1 cellular context compared by ENCODE assay signal in the genomic region with DNA sequence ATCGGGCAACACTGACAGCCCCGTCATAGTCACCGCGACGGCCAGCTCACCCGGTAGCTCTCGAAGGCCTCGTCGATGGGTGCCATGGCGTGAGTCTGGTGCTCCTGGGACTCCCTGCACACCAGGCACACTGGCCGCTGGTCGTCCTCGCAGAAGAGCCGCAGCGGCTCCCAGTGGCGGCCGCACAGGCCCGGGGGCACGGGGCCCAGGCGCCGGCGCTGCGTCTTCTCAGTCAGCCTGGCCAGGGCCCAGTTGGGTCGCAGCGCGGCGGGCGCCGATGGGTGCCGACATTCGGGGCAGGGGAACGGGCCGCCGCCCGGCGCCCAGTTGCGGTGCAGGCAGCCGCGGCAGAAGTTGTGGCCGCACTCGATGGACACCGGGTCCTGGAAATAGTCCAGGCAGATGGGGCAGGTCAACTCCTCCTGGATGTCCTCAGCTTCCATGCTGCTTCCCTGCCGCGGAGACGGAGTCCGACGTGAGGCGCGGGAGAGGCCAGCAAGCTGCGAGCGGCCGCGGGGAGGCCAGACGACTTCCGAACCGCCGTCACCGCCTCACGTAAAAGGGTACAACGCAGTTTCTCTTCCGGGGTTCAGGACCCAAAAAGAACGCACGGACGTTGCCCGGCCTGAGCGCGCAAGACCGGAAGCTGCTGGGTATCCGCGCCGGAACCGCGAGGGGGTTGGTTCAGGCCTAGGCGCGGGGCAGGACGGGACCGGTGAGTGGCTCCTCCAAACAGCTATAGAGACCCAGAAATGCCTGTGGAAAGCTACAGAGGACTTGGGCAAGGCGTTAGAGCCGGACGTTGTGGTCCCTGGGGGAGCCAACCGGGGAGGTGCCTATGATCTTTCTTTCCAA.
TF ChIP-seq lines count a peak whose summit lies in the region.

A gene with protein sequence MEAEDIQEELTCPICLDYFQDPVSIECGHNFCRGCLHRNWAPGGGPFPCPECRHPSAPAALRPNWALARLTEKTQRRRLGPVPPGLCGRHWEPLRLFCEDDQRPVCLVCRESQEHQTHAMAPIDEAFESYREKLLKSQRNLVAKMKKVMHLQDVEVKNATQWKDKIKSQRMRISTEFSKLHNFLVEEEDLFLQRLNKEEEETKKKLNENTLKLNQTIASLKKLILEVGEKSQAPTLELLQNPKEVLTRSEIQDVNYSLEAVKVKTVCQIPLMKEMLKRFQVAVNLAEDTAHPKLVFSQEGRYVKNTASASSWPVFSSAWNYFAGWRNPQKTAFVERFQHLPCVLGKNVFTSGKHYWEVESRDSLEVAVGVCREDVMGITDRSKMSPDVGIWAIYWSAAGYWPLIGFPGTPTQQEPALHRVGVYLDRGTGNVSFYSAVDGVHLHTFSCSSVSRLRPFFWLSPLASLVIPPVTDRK (minus strand): TSS at position 572 of the 855 bp plus-strand sequence. CDS start 129 bp downstream, at position 443.

TF ChIP-seq in HEK293, 187 proteins besides CTCF, POLR2A, EP300 and RAD21 (continued from another document and continues in another):
- TF ChIP-seq GLI4 (tag by site-specific recombination; IDR thresholded peaks at IDR 0.05) (no peak; the same call in 1 of the 2 replicates), ZNF629 (tag by site-specific recombination; IDR thresholded peaks at IDR 0.05) (peak; percentile 77), ZNF792 (tag by site-specific recombination; IDR thresholded peaks at IDR 0.05) (no peak), ZNF23 (tag by site-specific recombination; IDR thresholded peaks at IDR 0.05; ENCODE audit: borderline replicate concordance) (no peak), ZNF701 (tag by site-specific recombination; IDR thresholded peaks at IDR 0.05) (no peak), ZNF175 (tag by site-specific recombination; IDR thresholded peaks at IDR 0.05) (no peak), ZNF19 (tag by site-specific recombination; IDR thresholded peaks at IDR 0.05; ENCODE audit: low read depth) (no peak), RBAK (tag by site-specific recombination; IDR thresholded peaks at IDR 0.05) (no peak), ZNF510 (tag by site-specific recombination; IDR thresholded peaks at IDR 0.05; ENCODE audit: insufficient replicate concordance) (no peak), OSR2 (tag by site-specific recombination; IDR thresholded peaks at IDR 0.05) (no peak), ZNF157 (tag by site-specific recombination; IDR thresholded peaks at IDR 0.05) (no peak), ZNF223 (tag by site-specific recombination; IDR thresholded peaks at IDR 0.05) (peak; percentile 80; the same call in 1 of the 2 replicates), ZBTB17 (tag by site-specific recombination; IDR thresholded peaks at IDR 0.05) (peak; percentile 77), ZNF248 (tag by site-specific recombination; IDR thresholded peaks at IDR 0.05) (no peak), YY2 (tag by site-specific recombination; IDR thresholded peaks at IDR 0.05) (peak; percentile 60), ZNF16 (tag by site-specific recombination; IDR thresholded peaks at IDR 0.05; ENCODE audit: low read depth) (no peak), ZNF791 (tag by site-specific recombination; IDR thresholded peaks at IDR 0.05) (no peak), ZNF76 (tag by site-specific recombination; IDR thresholded peaks at IDR 0.05; ENCODE audit: borderline replicate concordance, low read depth) (peak; percentile 89), ZNF660 (tag by site-specific recombination; IDR thresholded peaks at IDR 0.05) (0 out of 2 replicates have a peak, but pooled peaks have one; percentile 33), ZBTB8A (tag by site-specific recombination; IDR thresholded peaks at IDR 0.05) (peak; percentile 53), GFI1B (tag by site-specific recombination; IDR thresholded peaks at IDR 0.05) (no peak), ZNF670 (tag by site-specific recombination; IDR thresholded peaks at IDR 0.05; ENCODE audit: low read depth) (no peak), ZNF626 (tag by site-specific recombination; IDR thresholded peaks at IDR 0.05) (no peak), ZBTB7A (tag by site-specific recombination; IDR thresholded peaks at IDR 0.05; ENCODE audit: low read depth) (no peak), ZNF600 (tag by site-specific recombination; IDR thresholded peaks at IDR 0.05) (peak; percentile 78), ZBTB48 (tag by site-specific recombination; IDR thresholded peaks at IDR 0.05) (peak; percentile 48; the same call in 1 of the 2 replicates), ZNF324 (tag by site-specific recombination; IDR thresholded peaks at IDR 0.05) (no peak), ZBTB21 (tag by site-specific recombination; IDR thresholded peaks at IDR 0.05) (peak; percentile 73), ZNF184 (tag by site-specific recombination; IDR thresholded peaks at IDR 0.05) (no peak), ZNF169 (tag by site-specific recombination; IDR thresholded peaks at IDR 0.05) (no peak), TRIM28 (IDR thresholded peaks at IDR 0.05; ENCODE audit: borderline replicate concordance, low read length) (no peak), ZBTB20 (tag by site-specific recombination; IDR thresholded peaks at IDR 0.05) (peak; percentile 72; the same call in 1 of the 2 replicates), HOXA7 (CRISPR knock-in tag; IDR thresholded peaks at IDR 0.05; ENCODE audit: borderline replicate concordance) (no peak), ZNF473 (tag by site-specific recombination; IDR thresholded peaks at IDR 0.05) (no peak), ZSCAN30 (tag by site-specific recombination; IDR thresholded peaks at IDR 0.05) (peak; percentile 76), ZNF354C (tag by site-specific recombination; IDR thresholded peaks at IDR 0.05; ENCODE audit: borderline replicate concordance, low read depth) (no peak), ZFHX2 (tag by site-specific recombination; conservative IDR thresholded peaks at IDR 0.05) (no peak), ZNF2 (tag by site-specific recombination; IDR thresholded peaks at IDR 0.05) (peak; percentile 76), ZSCAN23 (tag by site-specific recombination; IDR thresholded peaks at IDR 0.05) (no peak), BCL11A (tag by site-specific recombination; IDR thresholded peaks at IDR 0.05; ENCODE audit: low read depth) (no peak)
- TF ChIP-seq, protein P1, sequence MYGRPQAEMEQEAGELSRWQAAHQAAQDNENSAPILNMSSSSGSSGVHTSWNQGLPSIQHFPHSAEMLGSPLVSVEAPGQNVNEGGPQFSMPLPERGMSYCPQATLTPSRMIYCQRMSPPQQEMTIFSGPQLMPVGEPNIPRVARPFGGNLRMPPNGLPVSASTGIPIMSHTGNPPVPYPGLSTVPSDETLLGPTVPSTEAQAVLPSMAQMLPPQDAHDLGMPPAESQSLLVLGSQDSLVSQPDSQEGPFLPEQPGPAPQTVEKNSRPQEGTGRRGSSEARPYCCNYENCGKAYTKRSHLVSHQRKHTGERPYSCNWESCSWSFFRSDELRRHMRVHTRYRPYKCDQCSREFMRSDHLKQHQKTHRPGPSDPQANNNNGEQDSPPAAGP (tag by site-specific recombination; IDR thresholded peaks at IDR 0.05), result no peak; the same call in 1 of the 2 replicates
- TF ChIP-seq, protein P2, sequence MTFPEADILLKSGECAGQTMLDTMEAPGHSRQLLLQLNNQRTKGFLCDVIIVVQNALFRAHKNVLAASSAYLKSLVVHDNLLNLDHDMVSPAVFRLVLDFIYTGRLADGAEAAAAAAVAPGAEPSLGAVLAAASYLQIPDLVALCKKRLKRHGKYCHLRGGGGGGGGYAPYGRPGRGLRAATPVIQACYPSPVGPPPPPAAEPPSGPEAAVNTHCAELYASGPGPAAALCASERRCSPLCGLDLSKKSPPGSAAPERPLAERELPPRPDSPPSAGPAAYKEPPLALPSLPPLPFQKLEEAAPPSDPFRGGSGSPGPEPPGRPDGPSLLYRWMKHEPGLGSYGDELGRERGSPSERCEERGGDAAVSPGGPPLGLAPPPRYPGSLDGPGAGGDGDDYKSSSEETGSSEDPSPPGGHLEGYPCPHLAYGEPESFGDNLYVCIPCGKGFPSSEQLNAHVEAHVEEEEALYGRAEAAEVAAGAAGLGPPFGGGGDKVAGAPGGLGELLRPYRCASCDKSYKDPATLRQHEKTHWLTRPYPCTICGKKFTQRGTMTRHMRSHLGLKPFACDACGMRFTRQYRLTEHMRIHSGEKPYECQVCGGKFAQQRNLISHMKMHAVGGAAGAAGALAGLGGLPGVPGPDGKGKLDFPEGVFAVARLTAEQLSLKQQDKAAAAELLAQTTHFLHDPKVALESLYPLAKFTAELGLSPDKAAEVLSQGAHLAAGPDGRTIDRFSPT (tag by site-specific recombination; IDR thresholded peaks at IDR 0.05), result no peak
- TF ChIP-seq, protein P3, sequence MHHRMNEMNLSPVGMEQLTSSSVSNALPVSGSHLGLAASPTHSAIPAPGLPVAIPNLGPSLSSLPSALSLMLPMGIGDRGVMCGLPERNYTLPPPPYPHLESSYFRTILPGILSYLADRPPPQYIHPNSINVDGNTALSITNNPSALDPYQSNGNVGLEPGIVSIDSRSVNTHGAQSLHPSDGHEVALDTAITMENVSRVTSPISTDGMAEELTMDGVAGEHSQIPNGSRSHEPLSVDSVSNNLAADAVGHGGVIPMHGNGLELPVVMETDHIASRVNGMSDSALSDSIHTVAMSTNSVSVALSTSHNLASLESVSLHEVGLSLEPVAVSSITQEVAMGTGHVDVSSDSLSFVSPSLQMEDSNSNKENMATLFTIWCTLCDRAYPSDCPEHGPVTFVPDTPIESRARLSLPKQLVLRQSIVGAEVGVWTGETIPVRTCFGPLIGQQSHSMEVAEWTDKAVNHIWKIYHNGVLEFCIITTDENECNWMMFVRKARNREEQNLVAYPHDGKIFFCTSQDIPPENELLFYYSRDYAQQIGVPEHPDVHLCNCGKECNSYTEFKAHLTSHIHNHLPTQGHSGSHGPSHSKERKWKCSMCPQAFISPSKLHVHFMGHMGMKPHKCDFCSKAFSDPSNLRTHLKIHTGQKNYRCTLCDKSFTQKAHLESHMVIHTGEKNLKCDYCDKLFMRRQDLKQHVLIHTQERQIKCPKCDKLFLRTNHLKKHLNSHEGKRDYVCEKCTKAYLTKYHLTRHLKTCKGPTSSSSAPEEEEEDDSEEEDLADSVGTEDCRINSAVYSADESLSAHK (tag by site-specific recombination; IDR thresholded peaks at IDR 0.05), result no peak
- TF ChIP-seq, protein P4, sequence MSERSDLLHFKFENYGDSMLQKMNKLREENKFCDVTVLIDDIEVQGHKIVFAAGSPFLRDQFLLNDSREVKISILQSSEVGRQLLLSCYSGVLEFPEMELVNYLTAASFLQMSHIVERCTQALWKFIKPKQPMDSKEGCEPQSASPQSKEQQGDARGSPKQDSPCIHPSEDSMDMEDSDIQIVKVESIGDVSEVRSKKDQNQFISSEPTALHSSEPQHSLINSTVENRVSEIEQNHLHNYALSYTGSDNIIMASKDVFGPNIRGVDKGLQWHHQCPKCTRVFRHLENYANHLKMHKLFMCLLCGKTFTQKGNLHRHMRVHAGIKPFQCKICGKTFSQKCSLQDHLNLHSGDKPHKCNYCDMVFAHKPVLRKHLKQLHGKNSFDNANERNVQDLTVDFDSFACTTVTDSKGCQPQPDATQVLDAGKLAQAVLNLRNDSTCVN (tag by site-specific recombination; optimal IDR thresholded peaks at IDR 0.05), result peak; percentile 74
- TF ChIP-seq, protein P5, sequence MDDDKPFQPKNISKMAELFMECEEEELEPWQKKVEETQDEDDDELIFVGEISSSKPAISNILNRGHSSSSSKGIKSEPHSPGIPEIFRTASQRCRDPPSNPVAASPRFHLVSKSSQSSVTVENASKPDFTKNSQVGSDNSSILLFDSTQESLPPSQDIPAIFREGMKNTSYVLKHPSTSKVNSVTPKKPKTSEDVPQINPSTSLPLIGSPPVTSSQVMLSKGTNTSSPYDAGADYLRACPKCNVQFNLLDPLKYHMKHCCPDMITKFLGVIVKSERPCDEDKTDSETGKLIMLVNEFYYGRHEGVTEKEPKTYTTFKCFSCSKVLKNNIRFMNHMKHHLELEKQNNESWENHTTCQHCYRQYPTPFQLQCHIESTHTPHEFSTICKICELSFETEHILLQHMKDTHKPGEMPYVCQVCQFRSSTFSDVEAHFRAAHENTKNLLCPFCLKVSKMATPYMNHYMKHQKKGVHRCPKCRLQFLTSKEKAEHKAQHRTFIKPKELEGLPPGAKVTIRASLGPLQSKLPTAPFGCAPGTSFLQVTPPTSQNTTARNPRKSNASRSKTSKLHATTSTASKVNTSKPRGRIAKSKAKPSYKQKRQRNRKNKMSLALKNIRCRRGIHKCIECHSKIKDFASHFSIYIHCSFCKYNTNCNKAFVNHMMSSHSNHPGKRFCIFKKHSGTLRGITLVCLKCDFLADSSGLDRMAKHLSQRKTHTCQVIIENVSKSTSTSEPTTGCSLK (tag by site-specific recombination; IDR thresholded peaks at IDR 0.05), result no peak
- TF ChIP-seq, protein P6, sequence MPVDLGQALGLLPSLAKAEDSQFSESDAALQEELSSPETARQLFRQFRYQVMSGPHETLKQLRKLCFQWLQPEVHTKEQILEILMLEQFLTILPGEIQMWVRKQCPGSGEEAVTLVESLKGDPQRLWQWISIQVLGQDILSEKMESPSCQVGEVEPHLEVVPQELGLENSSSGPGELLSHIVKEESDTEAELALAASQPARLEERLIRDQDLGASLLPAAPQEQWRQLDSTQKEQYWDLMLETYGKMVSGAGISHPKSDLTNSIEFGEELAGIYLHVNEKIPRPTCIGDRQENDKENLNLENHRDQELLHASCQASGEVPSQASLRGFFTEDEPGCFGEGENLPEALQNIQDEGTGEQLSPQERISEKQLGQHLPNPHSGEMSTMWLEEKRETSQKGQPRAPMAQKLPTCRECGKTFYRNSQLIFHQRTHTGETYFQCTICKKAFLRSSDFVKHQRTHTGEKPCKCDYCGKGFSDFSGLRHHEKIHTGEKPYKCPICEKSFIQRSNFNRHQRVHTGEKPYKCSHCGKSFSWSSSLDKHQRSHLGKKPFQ (tag by site-specific recombination; IDR thresholded peaks at IDR 0.05), result no peak
- TF ChIP-seq, protein P7, sequence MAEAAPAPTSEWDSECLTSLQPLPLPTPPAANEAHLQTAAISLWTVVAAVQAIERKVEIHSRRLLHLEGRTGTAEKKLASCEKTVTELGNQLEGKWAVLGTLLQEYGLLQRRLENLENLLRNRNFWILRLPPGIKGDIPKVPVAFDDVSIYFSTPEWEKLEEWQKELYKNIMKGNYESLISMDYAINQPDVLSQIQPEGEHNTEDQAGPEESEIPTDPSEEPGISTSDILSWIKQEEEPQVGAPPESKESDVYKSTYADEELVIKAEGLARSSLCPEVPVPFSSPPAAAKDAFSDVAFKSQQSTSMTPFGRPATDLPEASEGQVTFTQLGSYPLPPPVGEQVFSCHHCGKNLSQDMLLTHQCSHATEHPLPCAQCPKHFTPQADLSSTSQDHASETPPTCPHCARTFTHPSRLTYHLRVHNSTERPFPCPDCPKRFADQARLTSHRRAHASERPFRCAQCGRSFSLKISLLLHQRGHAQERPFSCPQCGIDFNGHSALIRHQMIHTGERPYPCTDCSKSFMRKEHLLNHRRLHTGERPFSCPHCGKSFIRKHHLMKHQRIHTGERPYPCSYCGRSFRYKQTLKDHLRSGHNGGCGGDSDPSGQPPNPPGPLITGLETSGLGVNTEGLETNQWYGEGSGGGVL (tag by site-specific recombination; IDR thresholded peaks at IDR 0.05), result no peak
- TF ChIP-seq, protein P8, sequence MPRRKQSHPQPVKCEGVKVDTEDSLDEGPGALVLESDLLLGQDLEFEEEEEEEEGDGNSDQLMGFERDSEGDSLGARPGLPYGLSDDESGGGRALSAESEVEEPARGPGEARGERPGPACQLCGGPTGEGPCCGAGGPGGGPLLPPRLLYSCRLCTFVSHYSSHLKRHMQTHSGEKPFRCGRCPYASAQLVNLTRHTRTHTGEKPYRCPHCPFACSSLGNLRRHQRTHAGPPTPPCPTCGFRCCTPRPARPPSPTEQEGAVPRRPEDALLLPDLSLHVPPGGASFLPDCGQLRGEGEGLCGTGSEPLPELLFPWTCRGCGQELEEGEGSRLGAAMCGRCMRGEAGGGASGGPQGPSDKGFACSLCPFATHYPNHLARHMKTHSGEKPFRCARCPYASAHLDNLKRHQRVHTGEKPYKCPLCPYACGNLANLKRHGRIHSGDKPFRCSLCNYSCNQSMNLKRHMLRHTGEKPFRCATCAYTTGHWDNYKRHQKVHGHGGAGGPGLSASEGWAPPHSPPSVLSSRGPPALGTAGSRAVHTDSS (tag by site-specific recombination; IDR thresholded peaks at IDR 0.05), result no peak
